In the genomic region with DNA sequence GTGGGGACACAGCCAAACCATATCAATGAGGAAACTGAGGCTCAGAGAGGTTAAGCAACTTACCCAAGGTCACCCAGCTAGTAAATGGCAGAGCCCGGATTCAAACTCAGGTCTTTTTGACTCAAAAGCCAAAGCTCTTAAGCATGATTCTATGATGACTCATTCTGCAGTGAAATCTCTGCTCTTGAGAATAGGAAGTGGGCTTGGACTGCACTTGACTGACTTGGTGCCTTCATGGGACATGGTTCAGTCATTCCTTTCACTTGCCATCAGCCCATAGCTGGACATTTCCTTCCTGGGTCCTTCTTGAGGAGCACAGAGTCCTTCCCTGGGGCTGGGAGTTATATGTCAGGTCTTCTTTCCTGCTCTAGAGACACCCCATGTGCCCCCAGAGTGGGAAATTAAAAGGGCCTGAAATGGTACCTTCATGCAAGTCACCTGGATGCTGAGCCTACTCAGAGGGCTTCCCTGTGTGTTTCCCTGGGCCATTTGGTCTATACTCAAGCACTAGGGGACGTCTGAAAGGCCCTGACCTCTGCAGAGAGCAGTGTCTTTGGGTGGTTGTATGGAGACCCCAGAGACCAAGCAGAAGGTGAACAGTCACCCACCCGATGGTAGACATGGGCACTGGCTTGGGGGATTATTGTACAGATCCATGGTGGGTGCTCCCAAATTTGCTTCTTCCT, we compare ENCODE assay signal across 14 cellular contexts.
"Had no signal": no experiment of that assay in that cellular context is flagged by ENCODE, and none has a peak within 500 bp of the region (broad histone marks: within the 10 kb centered on the region; RNA-seq: fewer than 3 reads in every experiment).

No MANE protein-coding gene starts in this region.

- H3K27ac Mint-ChIP-seq: activated CD8-positive, alpha-beta T cell treated with anti-CD3 and anti-CD28 coated beads for 36 hours; activated T-helper 1 cell treated with anti-CD3 and anti-CD28 coated beads, Interleukin-12 subunit alpha, Interleukin-12 subunit beta, Interleukin-2, Interleukin-4 antibody, amounts not matched to agents 30 ng/mL and 10 ng/mL and 1 ng/mL, durations not matched to agents 14 hours and 24 hours and 36 hours; natural killer cell; stimulated activated effector memory CD8-positive, alpha-beta T cell treated with anti-CD3 and anti-CD28 coated beads, Interleukin-12 subunit alpha, Interleukin-12 subunit beta, amount 100 ng/mL, for 72 hours; T-helper 17 cell had no signal

- DNase-seq: activated CD4-positive, alpha-beta T cell treated with anti-CD3 and anti-CD28 coated beads for 1 hour; activated CD8-positive, alpha-beta T cell treated with anti-CD3 and anti-CD28 coated beads for 36 hours; activated naive CD4-positive, alpha-beta T cell treated with Interleukin-2 at 50 U/mL for 16 hours; colonic mucosa; effector CD4-positive, alpha-beta T cell; hippocampal formation; left cardiac atrium; mucosa of descending colon; natural killer cell; right lobe of liver; T-helper 17 cell had no signal

- ATAC-seq: activated CD8-positive, alpha-beta T cell treated with anti-CD3 and anti-CD28 coated beads for 36 hours; gastroesophageal sphincter; left cardiac atrium; mucosa of descending colon; natural killer cell; right lobe of liver; stimulated activated effector memory CD8-positive, alpha-beta T cell treated with anti-CD3 and anti-CD28 coated beads, Interleukin-12 subunit alpha, Interleukin-12 subunit beta, amount 100 ng/mL, for 72 hours; T-helper 17 cell had no signal

- H3K4me3 Mint-ChIP-seq: activated CD8-positive, alpha-beta T cell treated with anti-CD3 and anti-CD28 coated beads for 36 hours; activated T-helper 1 cell treated with anti-CD3 and anti-CD28 coated beads, Interleukin-12 subunit alpha, Interleukin-12 subunit beta, Interleukin-2, Interleukin-4 antibody, amounts not matched to agents 30 ng/mL and 10 ng/mL and 1 ng/mL, durations not matched to agents 14 hours and 24 hours and 36 hours; natural killer cell; stimulated activated effector memory CD8-positive, alpha-beta T cell treated with anti-CD3 and anti-CD28 coated beads, Interleukin-12 subunit alpha, Interleukin-12 subunit beta, amount 100 ng/mL, for 72 hours; T-helper 17 cell had no signal

- H3K4me1 Mint-ChIP-seq: stimulated activated effector memory CD8-positive, alpha-beta T cell treated with anti-CD3 and anti-CD28 coated beads, Interleukin-12 subunit alpha, Interleukin-12 subunit beta, amount 100 ng/mL, for 72 hours had no signal

- H3K36me3 Mint-ChIP-seq: natural killer cell had no signal
